In genomic region chr6:47075741-47076421, GRCh38 we compare ENCODE assay signal across 17 cellular contexts. TPM values are rescaled to one million over a fixed set of nuclear protein-coding genes. Genes with fewer than 3 reads are reported as not detected.
DNase-seq lines count a peak whose midpoint lies in the region; ATAC-seq and TF ChIP-seq lines count a peak whose summit lies in the region.
"Had no signal": no experiment of that assay in that cellular context is flagged by ENCODE, and none has a peak within 500 bp of the region (broad histone marks: within the 10 kb centered on the region; RNA-seq: fewer than 3 reads in every experiment).

No MANE protein-coding gene starts in this region.

- TF ChIP-seq CTCF in breast epithelium (IDR thresholded peaks at IDR 0.05) (no peak), MCF 10A (IDR thresholded peaks at IDR 0.05; ENCODE audit: unreplicated experiment) (no peak)

- BruUV-seq in MCF 10A (replicated peaks; lab: Mats Ljungman, UMichigan): no TSS peak

- POLR2A ChIA-PET in MCF 10A (lab: Yijun Ruan, JAX): no interaction called here

- H3K4me1 Mint-ChIP-seq in MCF 10A (ENCODE audit: insufficient read depth, unreplicated experiment): no peaks in the 10 kb centered on the region
- H3K4me1 Mint-ChIP-seq: activated B cell treated with CpG ODN at 0.5 μM for 24 hours; CD8-positive, alpha-beta memory T cell had no signal

- no peak overlapping the region for H3K27ac Mint-ChIP-seq in MCF 10A (ENCODE audit: low read depth, unreplicated experiment)
- H3K27ac Mint-ChIP-seq: activated B cell treated with CpG ODN at 0.5 μM for 24 hours; activated naive CD8-positive, alpha-beta T cell; CD8-positive, alpha-beta memory T cell had no signal

- CTCF ChIA-PET in MCF 10A (lab: Yijun Ruan, JAX): interaction anchor here (0.6 to 1.3 kb wide), 4 partner anchors 8 to 676 kb away, joined by 3 to 4 read pairs (median 3); no protein-coding TSS in a partner anchor

- intact Hi-C loops in breast epithelium (cut with DNase I; ENCODE audit: low total_unique reads) (no loop called here), MCF 10A (cut with micrococcal nuclease) (no loop called here), left cardiac atrium (cut with DNase I) (no loop called here)

- no peaks in the 10 kb centered on the region for H3K36me3 ChIP-seq in breast epithelium
- no peaks in the 10 kb centered on the region for H3K36me3 ChIP-seq in urinary bladder (ENCODE audit: insufficient read depth)

- H3K4me3 Mint-ChIP-seq in MCF 10A (ENCODE audit: unreplicated experiment): no peak overlapping the region
- H3K4me3 Mint-ChIP-seq: activated B cell treated with CpG ODN at 0.5 μM for 24 hours; activated naive CD8-positive, alpha-beta T cell; CD8-positive, alpha-beta memory T cell had no signal

- H3K27me3 ChIP-seq in breast epithelium: no peaks in the 10 kb centered on the region

- H3K4me1 ChIP-seq in breast epithelium (no peaks in the 10 kb centered on the region), urinary bladder (ENCODE audit: insufficient read depth) (peaks cover 2% of the 10 kb centered on the region)

- no peaks in the 10 kb centered on the region for H3K9me3 Mint-ChIP-seq in MCF 10A (ENCODE audit: unreplicated experiment)
- H3K9me3 Mint-ChIP-seq: activated B cell treated with CpG ODN at 0.5 μM for 24 hours had no signal

- WGBS in urinary bladder: 50% methylated on average over 8 of the region's 8 CpGs

- peak overlapping the region; percentile 71 to 84 for H3K27ac ChIP-seq in breast epithelium
- peak overlapping the region; percentile 15 for H3K27ac ChIP-seq in urinary bladder (ENCODE audit: low read depth)

- H3K27me3 Mint-ChIP-seq in MCF 10A (ENCODE audit: insufficient read depth, unreplicated experiment): no peaks in the 10 kb centered on the region

- H3K9me3 ChIP-seq in breast epithelium: no peaks in the 10 kb centered on the region

- H3K4me3 ChIP-seq in breast epithelium (peak overlapping the region in 1 of 3 donors; percentile 20), urinary bladder (ENCODE audit: low read depth, low read length) (no peak overlapping the region)
- H3K4me3 ChIP-seq: GM12878 had no signal

- H3K36me3 Mint-ChIP-seq in MCF 10A (ENCODE audit: insufficient read depth, unreplicated experiment): no peaks in the 10 kb centered on the region
- H3K36me3 Mint-ChIP-seq: activated naive CD8-positive, alpha-beta T cell; CD8-positive, alpha-beta memory T cell had no signal

- DNase-seq in breast epithelium (ENCODE audit: low spot score in 2 of 2): no peak
- DNase-seq in MCF 10A (ENCODE audit: unreplicated experiment): no peak
- no peak for DNase-seq in left cardiac atrium
- peak; percentile 97 for DNase-seq in pons (ENCODE audit: low spot score)
- no peak for DNase-seq in NCI-H2107 (lab: John Stamatoyannopoulos, UW)
- DNase-seq in NK-92 treated with Interleukin-12 subunit alpha and Interleukin-12 subunit beta, amount 100 ng/mL, for 24 hours (lab: John Stamatoyannopoulos, UW): no peak
- no peak for DNase-seq in T-helper 2 cell
- DNase-seq: activated B cell treated with CpG ODN at 0.5 μM for 24 hours; CD8-positive, alpha-beta memory T cell; cerebellar nuclear complex; EL; mesendoderm had no signal

- no peak for TF ChIP-seq POLR2A in breast epithelium (IDR thresholded peaks at IDR 0.05)

- ATAC-seq in left cardiac atrium: peak; percentile 21 to 47
- ATAC-seq: GM12878 had no signal

RNA-seq across cellular contexts. Expression of gene ADGRF1, which starts 33.7 kb away (rescaled TPM):
- total RNA-seq in breast epithelium: 1 to 10 TPM in 1 of 3 donors, under 1 TPM in 1, not detected in 1; 0.66 to 3.5 TPM
- 1.3 and 3.5 TPM in 2 replicates for total RNA-seq in MCF 10A (2022)
- not detected for total RNA-seq in left cardiac atrium
- total RNA-seq in urinary bladder: 13.0 TPM
- 5.3 TPM for polyA plus RNA-seq in urinary bladder
- total RNA-seq: A172; activated B cell treated with CpG ODN at 0.5 μM for 24 hours; CD8-positive, alpha-beta memory T cell; osteocyte had no signal
- polyA plus RNA-seq: CD8-positive, alpha-beta memory T cell; GM12878 had no signal
